ENCODE assay signal across 8 cellular contexts in the genomic region with DNA sequence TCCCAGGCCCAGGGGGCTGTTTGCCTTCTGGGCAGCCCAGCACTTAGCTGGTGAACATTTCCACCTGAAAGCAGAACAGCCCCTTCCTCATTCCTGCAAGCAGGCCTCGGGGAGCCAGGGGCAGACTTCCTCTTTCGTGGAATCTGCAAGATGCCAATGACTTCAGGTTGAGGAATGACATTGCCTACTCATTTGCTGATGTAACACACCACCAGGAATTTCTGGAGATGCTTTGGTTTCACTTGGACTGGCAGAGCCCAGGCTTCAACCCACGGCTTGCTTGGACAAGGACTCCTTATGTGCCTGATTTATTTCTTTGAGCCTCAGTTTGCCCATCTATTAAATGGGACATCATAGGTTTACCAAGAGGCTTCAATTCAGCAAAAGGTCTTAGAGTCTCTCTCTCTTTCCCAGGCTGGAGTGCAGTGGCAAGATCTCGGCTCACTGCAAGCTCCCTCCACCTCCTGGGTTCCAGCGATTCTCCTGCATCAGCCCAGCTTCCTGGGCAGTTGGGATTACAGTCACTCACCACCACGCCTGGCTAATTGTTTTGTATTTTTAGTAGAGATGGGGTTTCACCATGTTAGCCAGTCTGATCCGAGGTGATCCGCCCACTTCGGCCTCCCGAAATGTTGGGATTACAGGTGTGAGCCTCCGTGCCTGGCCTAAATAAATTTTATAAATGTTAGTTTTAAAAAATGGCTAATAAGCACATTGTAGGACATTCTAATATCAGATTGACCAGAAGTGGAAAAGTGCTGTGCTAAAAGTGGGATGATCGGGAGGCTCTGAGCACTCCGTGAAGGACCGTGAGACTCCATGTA. TPM values are rescaled to one million over a fixed set of nuclear protein-coding genes. Genes with fewer than 3 reads are reported as not detected.
DNase-seq lines count a peak whose midpoint lies in the region; ATAC-seq and TF ChIP-seq lines count a peak whose summit lies in the region.

No MANE protein-coding gene starts in this region.

- H3K27me3 Mint-ChIP-seq in CD8-positive, alpha-beta memory T cell, result no peaks in the 10 kb centered on the region

- H3K9me3 ChIP-seq in CD8-positive, alpha-beta memory T cell (ENCODE audit: low read length), result no peaks in the 10 kb centered on the region
- H3K9me3 ChIP-seq in MG63 (no peaks in the 10 kb centered on the region), colonic mucosa (no peaks in the 10 kb centered on the region), neutrophil (no peaks in the 10 kb centered on the region)

- H3K9me3 Mint-ChIP-seq in CD8-positive, alpha-beta memory T cell, result peaks cover 0 to 2% (median 0%) of the 10 kb centered on the region in 5 donors

- CTCF ChIA-PET in CD8-positive, alpha-beta memory T cell (lab: Charles Lee), result interaction anchor here (0.7 to 1.5 kb wide), 6 partner anchors 121 to 872 kb away, joined by 3 to 7 read pairs (median 4); a partner anchor contains a TSS

- H3K4me1 ChIP-seq in CD8-positive, alpha-beta memory T cell (ENCODE audit: insufficient read depth, low read length), result peaks cover 62% of the 10 kb centered on the region
- H3K4me1 ChIP-seq in colonic mucosa (peaks cover 3% of the 10 kb centered on the region), neutrophil (ENCODE audit: control insufficient read depth in 1 of 2, insufficient read depth in 1 of 2, low read depth in 1 of 2, low read length in 1 of 2) (peaks cover 55 to 57% of the 10 kb centered on the region in 2 experiments)

- no peaks in the 10 kb centered on the region for H3K27me3 ChIP-seq in CD8-positive, alpha-beta memory T cell (ENCODE audit: insufficient read depth, low read length, poor library complexity, severe bottlenecking)
- H3K27me3 ChIP-seq in MG63 (no peaks in the 10 kb centered on the region), colonic mucosa (no peaks in the 10 kb centered on the region), neutrophil (peaks cover 36% of the 10 kb centered on the region)

- peaks cover 19% of the 10 kb centered on the region for H3K36me3 ChIP-seq in CD8-positive, alpha-beta memory T cell (ENCODE audit: insufficient read depth, low read length)
- no peaks in the 10 kb centered on the region for H3K36me3 ChIP-seq in MG63
- H3K36me3 ChIP-seq in colonic mucosa, result no peaks in the 10 kb centered on the region
- H3K36me3 ChIP-seq in neutrophil, result peaks cover 25% of the 10 kb centered on the region

- H3K27ac Mint-ChIP-seq in CD8-positive, alpha-beta memory T cell, result peak overlapping the region; percentile 87 to 100 (median 97)

- peaks cover 6 to 39% (median 10%) of the 10 kb centered on the region in 3 donors for H3K36me3 Mint-ChIP-seq in CD8-positive, alpha-beta memory T cell

- TF ChIP-seq CTCF in colonic mucosa (IDR thresholded peaks at IDR 0.05), result no peak
- TF ChIP-seq CTCF in neutrophil (IDR thresholded peaks at IDR 0.05), result no peak

- DNase-seq in CD8-positive, alpha-beta memory T cell, result no peak
- DNase-seq in MG63 (peak; percentile 52), colonic mucosa (no peak), GM19238 (ENCODE audit: insufficient read length, low spot score) (no peak), OCI-M1 (lab: John Stamatoyannopoulos, UW) (no peak)

- POLR2A ChIA-PET in CD8-positive, alpha-beta memory T cell (lab: Charles Lee), result interaction anchor here (0.5 to 0.9 kb wide), 4 partner anchors 84 to 1056 kb away, joined by 3 read pairs; a partner anchor contains a TSS

- intact Hi-C loops in colonic mucosa (cut with DNase I), result no loop called here

- ATAC-seq in GM21737 (IDR thresholded peaks at IDR 0.05; ENCODE audit: unreplicated experiment) (no peak), HG03342 (IDR thresholded peaks at IDR 0.05; ENCODE audit: unreplicated experiment) (no peak)

- peak overlapping the region; percentile 96 to 99 (median 98) for H3K4me3 Mint-ChIP-seq in CD8-positive, alpha-beta memory T cell

- H3K4me3 ChIP-seq in CD8-positive, alpha-beta memory T cell (ENCODE audit: low read length), result peak overlapping the region; percentile 97
- H3K4me3 ChIP-seq in MG63 (no peak overlapping the region), colonic mucosa (no peak overlapping the region), neutrophil (ENCODE audit: low read depth in 1 of 2, low read length in 1 of 2) (peak overlapping the region; percentile 79 to 81)

- H3K4me1 Mint-ChIP-seq in CD8-positive, alpha-beta memory T cell, result peaks cover 62 to 72% (median 64%) of the 10 kb centered on the region in 3 donors

- H3K9ac ChIP-seq in colonic mucosa (ENCODE audit: low read depth in 2 of 2, low read length in 2 of 2), result peak overlapping the region in 1 of 2 donors; percentile 12

- H3K27ac ChIP-seq in CD8-positive, alpha-beta memory T cell (ENCODE audit: low read depth, low read length), result peak overlapping the region; percentile 96
- peak overlapping the region; percentile 72 for H3K27ac ChIP-seq in colonic mucosa
- H3K27ac ChIP-seq in neutrophil, result peak overlapping the region; percentile 92

RNA-seq across cellular contexts. Expression of a gene that starts 0.9 kb away (rescaled TPM):
- total RNA-seq in CD8-positive, alpha-beta memory T cell, result 10 to 100 TPM; 33.8 to 35.2 TPM
- 37.6 TPM for polyA plus RNA-seq in CD8-positive, alpha-beta memory T cell
- total RNA-seq in MG63 (2014; rRNA removed; shearing (Covaris generic); ENCODE audit: low replicate concordance), result 8.2 and 9.2 TPM in 2 replicates
- total RNA-seq in colonic mucosa, result 1 to 10 TPM; 5.1 to 7.2 TPM

Comparison
In these comparisons a context has a peak if more than half of its experiments do, and no peak if none do; other contexts are left out.
1. H3K4me3 ChIP-seq: peak in CD8-positive, alpha-beta memory T cell (single experiment) and neutrophil (2 of 2); none in MG63 (single experiment) and colonic mucosa (single experiment).
2. Peak in every context shown above with its lines, with median percentiles within 50 percentile points of each other: H3K27ac ChIP-seq.